ENCODE assay signal across 1 cellular context in genomic region chr4:6386091-6386490, GRCh38.
TF ChIP-seq lines count a peak whose summit lies in the region.

No MANE protein-coding gene starts in this region.

TF ChIP-seq in GM23338, 12 proteins besides CTCF, POLR2A, EP300 and RAD21 (continued from another document):
- TF ChIP-seq REST (IDR thresholded peaks at IDR 0.05; ENCODE audit: unreplicated experiment) (no peak), JUNB (IDR thresholded peaks at IDR 0.05; ENCODE audit: unreplicated experiment) (no peak), ZNF331 (CRISPR knock-in tag; IDR thresholded peaks at IDR 0.05; ENCODE audit: low read depth) (no peak), EZH2phosphoT487 (IDR thresholded peaks at IDR 0.05; ENCODE audit: unreplicated experiment) (no peak)
- TF ChIP-seq, protein P1, sequence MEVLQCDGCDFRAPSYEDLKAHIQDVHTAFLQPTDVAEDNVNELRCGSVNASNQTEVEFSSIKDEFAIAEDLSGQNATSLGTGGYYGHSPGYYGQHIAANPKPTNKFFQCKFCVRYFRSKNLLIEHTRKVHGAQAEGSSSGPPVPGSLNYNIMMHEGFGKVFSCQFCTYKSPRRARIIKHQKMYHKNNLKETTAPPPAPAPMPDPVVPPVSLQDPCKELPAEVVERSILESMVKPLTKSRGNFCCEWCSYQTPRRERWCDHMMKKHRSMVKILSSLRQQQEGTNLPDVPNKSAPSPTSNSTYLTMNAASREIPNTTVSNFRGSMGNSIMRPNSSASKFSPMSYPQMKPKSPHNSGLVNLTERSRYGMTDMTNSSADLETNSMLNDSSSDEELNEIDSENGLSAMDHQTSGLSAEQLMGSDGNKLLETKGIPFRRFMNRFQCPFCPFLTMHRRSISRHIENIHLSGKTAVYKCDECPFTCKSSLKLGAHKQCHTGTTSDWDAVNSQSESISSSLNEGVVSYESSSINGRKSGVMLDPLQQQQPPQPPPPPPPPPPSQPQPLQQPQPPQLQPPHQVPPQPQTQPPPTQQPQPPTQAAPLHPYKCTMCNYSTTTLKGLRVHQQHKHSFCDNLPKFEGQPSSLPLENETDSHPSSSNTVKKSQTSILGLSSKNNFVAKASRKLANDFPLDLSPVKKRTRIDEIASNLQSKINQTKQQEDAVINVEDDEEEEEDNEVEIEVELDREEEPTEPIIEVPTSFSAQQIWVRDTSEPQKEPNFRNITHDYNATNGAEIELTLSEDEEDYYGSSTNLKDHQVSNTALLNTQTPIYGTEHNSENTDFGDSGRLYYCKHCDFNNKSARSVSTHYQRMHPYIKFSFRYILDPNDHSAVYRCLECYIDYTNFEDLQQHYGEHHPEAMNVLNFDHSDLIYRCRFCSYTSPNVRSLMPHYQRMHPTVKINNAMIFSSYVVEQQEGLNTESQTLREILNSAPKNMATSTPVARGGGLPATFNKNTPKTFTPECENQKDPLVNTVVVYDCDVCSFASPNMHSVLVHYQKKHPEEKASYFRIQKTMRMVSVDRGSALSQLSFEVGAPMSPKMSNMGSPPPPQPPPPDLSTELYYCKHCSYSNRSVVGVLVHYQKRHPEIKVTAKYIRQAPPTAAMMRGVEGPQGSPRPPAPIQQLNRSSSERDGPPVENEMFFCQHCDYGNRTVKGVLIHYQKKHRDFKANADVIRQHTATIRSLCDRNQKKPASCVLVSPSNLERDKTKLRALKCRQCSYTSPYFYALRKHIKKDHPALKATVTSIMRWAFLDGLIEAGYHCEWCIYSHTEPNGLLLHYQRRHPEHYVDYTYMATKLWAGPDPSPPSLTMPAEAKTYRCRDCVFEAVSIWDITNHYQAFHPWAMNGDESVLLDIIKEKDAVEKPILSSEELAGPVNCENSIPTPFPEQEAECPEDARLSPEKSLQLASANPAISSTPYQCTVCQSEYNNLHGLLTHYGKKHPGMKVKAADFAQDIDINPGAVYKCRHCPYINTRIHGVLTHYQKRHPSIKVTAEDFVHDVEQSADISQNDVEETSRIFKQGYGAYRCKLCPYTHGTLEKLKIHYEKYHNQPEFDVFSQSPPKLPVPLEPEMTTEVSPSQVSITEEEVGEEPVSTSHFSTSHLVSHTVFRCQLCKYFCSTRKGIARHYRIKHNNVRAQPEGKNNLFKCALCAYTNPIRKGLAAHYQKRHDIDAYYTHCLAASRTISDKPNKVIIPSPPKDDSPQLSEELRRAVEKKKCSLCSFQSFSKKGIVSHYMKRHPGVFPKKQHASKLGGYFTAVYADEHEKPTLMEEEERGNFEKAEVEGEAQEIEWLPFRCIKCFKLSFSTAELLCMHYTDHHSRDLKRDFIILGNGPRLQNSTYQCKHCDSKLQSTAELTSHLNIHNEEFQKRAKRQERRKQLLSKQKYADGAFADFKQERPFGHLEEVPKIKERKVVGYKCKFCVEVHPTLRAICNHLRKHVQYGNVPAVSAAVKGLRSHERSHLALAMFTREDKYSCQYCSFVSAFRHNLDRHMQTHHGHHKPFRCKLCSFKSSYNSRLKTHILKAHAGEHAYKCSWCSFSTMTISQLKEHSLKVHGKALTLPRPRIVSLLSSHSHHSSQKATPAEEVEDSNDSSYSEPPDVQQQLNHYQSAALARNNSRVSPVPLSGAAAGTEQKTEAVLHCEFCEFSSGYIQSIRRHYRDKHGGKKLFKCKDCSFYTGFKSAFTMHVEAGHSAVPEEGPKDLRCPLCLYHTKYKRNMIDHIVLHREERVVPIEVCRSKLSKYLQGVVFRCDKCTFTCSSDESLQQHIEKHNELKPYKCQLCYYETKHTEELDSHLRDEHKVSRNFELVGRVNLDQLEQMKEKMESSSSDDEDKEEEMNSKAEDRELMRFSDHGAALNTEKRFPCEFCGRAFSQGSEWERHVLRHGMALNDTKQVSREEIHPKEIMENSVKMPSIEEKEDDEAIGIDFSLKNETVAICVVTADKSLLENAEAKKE (CRISPR knock-in tag; IDR thresholded peaks at IDR 0.05), result no peak
